ENCODE assay signal across 8 cellular contexts in genomic region chr7:122143751-122144711, GRCh38. TPM values are rescaled to one million over a fixed set of nuclear protein-coding genes. Genes with fewer than 3 reads are reported as not detected.
DNase-seq lines count a peak whose midpoint lies in the region; TF ChIP-seq lines count a peak whose summit lies in the region.

Gene AASS (minus strand): TSS chr7:122144249. CDS start chr7:122133726, 10,523 bp downstream.

- H3K27me3 ChIP-seq in SU-DHL-6 (ENCODE audit: low read length) = no peaks in the 10 kb centered on the region; the same call in 1 of the 2 replicates
- H3K27me3 ChIP-seq in adrenal gland = no peaks in the 10 kb centered on the region
- no peaks in the 10 kb centered on the region for H3K27me3 ChIP-seq in cardiac muscle cell

- H3K9me3 ChIP-seq in SU-DHL-6 (ENCODE audit: insufficient read depth, low read length) (no peaks in the 10 kb centered on the region), adrenal gland (replicated peaks in 1 of 3) (no peaks in the 10 kb centered on the region), cardiac muscle cell (ENCODE audit: low read depth) (no peaks in the 10 kb centered on the region)

- no peaks in the 10 kb centered on the region for H3K36me3 Mint-ChIP-seq in osteocyte (ENCODE audit: unreplicated experiment)

- H3K27me3 Mint-ChIP-seq in osteocyte (ENCODE audit: unreplicated experiment) = peaks cover 7% of the 10 kb centered on the region

- H3K4me1 Mint-ChIP-seq in osteocyte (ENCODE audit: unreplicated experiment) = peaks cover 25% of the 10 kb centered on the region

- peak within 1 kb of the TSS; percentile 98 for H2AFZ ChIP-seq in SU-DHL-6 (ENCODE audit: low read depth, low read length, severe bottlenecking)

- WGBS in adrenal gland, 4 donors = 0 to 2% (median 1%) methylated on average over 36 to 69 of the region's 69 CpGs

- H3K9me2 ChIP-seq in SU-DHL-6 (replicated peaks; ENCODE audit: insufficient read depth, low read length) = no peaks in the 10 kb centered on the region

- H3K79me2 ChIP-seq in SU-DHL-6 (ENCODE audit: insufficient read depth, low read length) = no peaks in the 10 kb centered on the region

- peak; percentile 39 to 73 for TF ChIP-seq POLR2A in adrenal gland (IDR thresholded peaks at IDR 0.05)

- no peaks in the 10 kb centered on the region for H3K36me3 ChIP-seq in SU-DHL-6 (ENCODE audit: low read length)
- H3K36me3 ChIP-seq in adrenal gland (replicated peaks in 1 of 2) = no peaks in the 10 kb centered on the region
- H3K36me3 ChIP-seq in cardiac muscle cell = no peaks in the 10 kb centered on the region

- peak; percentile 97 for DNase-seq in DMS53 (lab: John Stamatoyannopoulos, UW)
- peak; percentile 73 for DNase-seq in GOT3 (lab: John Stamatoyannopoulos, UW)
- peak; percentile 99 for DNase-seq in LoVo (ENCODE audit: low spot score)
- peak; percentile 96 to 99 (median 98) for DNase-seq in adrenal gland
- peak; percentile 97 to 98 for DNase-seq in cardiac muscle cell (ENCODE audit: low read depth in 1 of 2, low spot score in 1 of 2)
- DNase-seq in osteocyte (ENCODE audit: extremely low spot score, unreplicated experiment) = peak; percentile 96

- no peaks in the 10 kb centered on the region for H4K20me1 ChIP-seq in SU-DHL-6 (ENCODE audit: low read depth, low read length)

- no peak for TF ChIP-seq CTCF in SU-DHL-6 (IDR thresholded peaks at IDR 0.05; ENCODE audit: insufficient read depth, low read length, poor library complexity, severe bottlenecking)
- TF ChIP-seq CTCF in adrenal gland (IDR thresholded peaks at IDR 0.05) = no peak
- peak; percentile 14 for TF ChIP-seq CTCF in cardiac muscle cell (IDR thresholded peaks at IDR 0.05; ENCODE audit: low read depth, low read length)
- TF ChIP-seq CTCF in osteocyte (IDR thresholded peaks at IDR 0.05) = peak; percentile 16

- intact Hi-C loops in adrenal gland (cut with DNase I) = no loop called here

- H3K27ac Mint-ChIP-seq in osteocyte (ENCODE audit: unreplicated experiment) = peak within 1 kb of the TSS; percentile 96

- peak within 1 kb of the TSS; percentile 91 for H3K4me3 Mint-ChIP-seq in osteocyte (ENCODE audit: unreplicated experiment)

- H3K27ac ChIP-seq in SU-DHL-6 (ENCODE audit: low read depth, low read length) = no peak within 1 kb of the TSS
- peak within 1 kb of the TSS; percentile 23 to 98 (median 95) for H3K27ac ChIP-seq in adrenal gland
- H3K27ac ChIP-seq in cardiac muscle cell = peak within 1 kb of the TSS; percentile 78
- peak within 1 kb of the TSS; percentile 75 for H3K27ac ChIP-seq in temporal lobe (ENCODE audit: low read depth, low read length)

- peak within 1 kb of the TSS; percentile 57 for H3K4me2 ChIP-seq in SU-DHL-6 (ENCODE audit: low read depth, low read length, poor library complexity, severe bottlenecking)

- H3K4me1 ChIP-seq in adrenal gland (replicated peaks in 1 of 2) (peaks cover 0 to 11% of the 10 kb centered on the region in 2 donors), cardiac muscle cell (ENCODE audit: low read depth) (peaks cover 22% of the 10 kb centered on the region)

- H3K4me3 ChIP-seq in SU-DHL-6 (ENCODE audit: insufficient read depth, low read length, poor library complexity, severe bottlenecking) = peak within 1 kb of the TSS; percentile 61
- H3K4me3 ChIP-seq in adrenal gland = peak within 1 kb of the TSS; percentile 17 to 96 (median 70)
- H3K4me3 ChIP-seq in cardiac muscle cell = peak within 1 kb of the TSS; percentile 74

- H3F3A ChIP-seq in SU-DHL-6 (ENCODE audit: insufficient read depth) = no peaks in the 10 kb centered on the region

- no peaks in the 10 kb centered on the region for H3K9me3 Mint-ChIP-seq in osteocyte (ENCODE audit: unreplicated experiment)

- peak within 1 kb of the TSS; percentile 51 for H3K9ac ChIP-seq in SU-DHL-6 (ENCODE audit: low read length)

RNA-seq across cellular contexts. Expression of gene AASS, which starts in this region (rescaled TPM):
- 10 to 100 TPM; 11.9 to 27.8 (median 23.2) TPM for total RNA-seq in adrenal gland
- polyA plus RNA-seq in adrenal gland = 10 to 100 TPM in 2 of 3 donors, 1 to 10 TPM in 1; 7.7 to 13.2 (median 11.0) TPM
- 25.0 and 42.1 TPM in 2 replicates for total RNA-seq in cardiac muscle cell
- polyA plus RNA-seq in cardiac muscle cell = 31.3 and 32.6 TPM in 2 replicates
- total RNA-seq in osteocyte = 20.5 and 21.3 TPM in 2 replicates
- total RNA-seq in temporal lobe = 15.2 TPM

Comparison
In these comparisons a context has a peak if more than half of its experiments do, and no peak if none do; other contexts are left out.
1. CTCF ChIP-seq: peak in cardiac muscle cell (single experiment) and osteocyte (single experiment); none in SU-DHL-6 (single experiment) and adrenal gland (0 of 6).
2. Peak in every context shown above with its lines, with median percentiles within 50 percentile points of each other: DNase-seq and H3K4me3 ChIP-seq.